Comparison of ENCODE assay signal across 1 cellular context in genomic region chr5:81016116-81016515, GRCh38.
A peak's percentile ranks its signal among the peaks of the same experiment; 100 is the strongest.
TF ChIP-seq lines count a peak whose summit lies in the region.

No MANE protein-coding gene starts in this region.

TF ChIP-seq in HEK293, 187 proteins besides CTCF, POLR2A, EP300 and RAD21 (continued from another document):
- TF ChIP-seq PRDM6 (tag by site-specific recombination; IDR thresholded peaks at IDR 0.05) (peak; percentile 24; the same call in 1 of the 2 replicates), KLF17 (tag by site-specific recombination; IDR thresholded peaks at IDR 0.05) (no peak)
